Comparison of ENCODE assay signal across 3 cellular contexts in genomic region chr19:8376373-8376974, GRCh38. TPM values are rescaled to one million over a fixed set of nuclear protein-coding genes. Genes with fewer than 3 reads are reported as not detected.
"Had no signal": no experiment of that assay in that cellular context is flagged by ENCODE, and none has a peak within 500 bp of the region (broad histone marks: within the 10 kb centered on the region; RNA-seq: fewer than 3 reads in every experiment).

No MANE protein-coding gene starts in this region.

RNA-seq across cellular contexts. Expression of gene ANGPTL4, which starts 12.5 kb away (rescaled TPM):
- total RNA-seq: naive thymus-derived CD8-positive, alpha-beta T cell; neural crest cell had no signal

RNA-seq across cellular contexts. Expression of gene KANK3, which starts 33.4 kb away (rescaled TPM):
- total RNA-seq: osteoblast had no signal
